8 cellular contexts compared by ENCODE assay signal in genomic region chr6:26537846-26538571, GRCh38. TPM values are rescaled to one million over a fixed set of nuclear protein-coding genes. Genes with fewer than 3 reads are reported as not detected.
DNase-seq lines count a peak whose midpoint lies in the region; FAIRE-seq and TF ChIP-seq lines count a peak whose summit lies in the region.

Gene HMGN4 (plus strand): TSS chr6:26538366. CDS start chr6:26545207, 6,841 bp downstream.

- in situ Hi-C loops in SK-MEL-5 (cut with HindIII; ENCODE audit: low pct_unique_long_range_greater_than_20kb, low sequenced_read_pairs), result no loop called here

- no peak for FAIRE-seq in frontal cortex (lab: Jason Lieb, UNC)

- CTCF ChIA-PET in HEK293T (lab: Yijun Ruan, JAX), result interaction anchor here (0.8 to 1.1 kb wide), 4 partner anchors 14 to 287 kb away, joined by 3 to 4 read pairs (median 3); a partner anchor contains a TSS

- DNase-seq in GF-D8 (lab: John Stamatoyannopoulos, UW) (peak; percentile 83), HEK293T (ENCODE audit: extremely low spot score) (peak; percentile 72), NAMALWA (ENCODE audit: low spot score) (peak; percentile 96), SK-MEL-5 (ENCODE audit: low read depth, low spot score) (peak; percentile 96), frontal cortex (ENCODE audit: low spot score in 2 of 2) (peak; percentile 68 to 78), nucleus accumbens (lab: John Stamatoyannopoulos, UW) (peak in 55 of 56 donors; percentile 32 to 93 (median 80))
- DNase-seq in activated naive CD4-positive, alpha-beta T cell (lab: John Stamatoyannopoulos, UW), result peak; percentile 48 to 64 (median 62)

- POLR2A ChIA-PET in HEK293T (lab: Yijun Ruan, JAX), result interaction anchor here (0.7 to 4.0 kb wide), 26 partner anchors 10 to 609 kb away, joined by 3 to 45 read pairs (median 6); partner anchors contain the start of gene BTN2A1

- H3K27ac ChIP-seq in temporal lobe (ENCODE audit: low read depth, low read length), result peak within 1 kb of the TSS; percentile 94

TF ChIP-seq in HEK293T, 16 proteins besides CTCF, POLR2A, EP300 and RAD21:
- TF ChIP-seq ZNF384 (IDR thresholded peaks at IDR 0.05) (peak; percentile 89), FOXA1 (IDR thresholded peaks at IDR 0.05) (no peak), CTBP1 (IDR thresholded peaks at IDR 0.05; ENCODE audit: borderline replicate concordance) (peak; percentile 15; the same call in 1 of the 2 replicates), ELF4 (IDR thresholded peaks at IDR 0.05) (peak; percentile 63), BHLHE40 (IDR thresholded peaks at IDR 0.05; ENCODE audit: borderline replicate concordance) (no peak), PKNOX1 (IDR thresholded peaks at IDR 0.05) (no peak), L3MBTL2 (conservative IDR thresholded peaks at IDR 0.05) (peak; percentile 27; the same call in 1 of the 2 replicates)

RNA-seq across cellular contexts. Expression of gene HMGN4, which starts in this region (rescaled TPM):
- 86.1 and 103 TPM in 2 replicates for total RNA-seq in SK-MEL-5 (2014; rRNA removed; shearing (Covaris generic))
- 69.0 and 88.9 TPM in 2 replicates for polyA plus RNA-seq in SK-MEL-5 (2015; cell fraction: cytosol; rRNA removed)
- 69.1 and 80.6 TPM in 2 replicates for polyA plus RNA-seq in SK-MEL-5 (2015; cell fraction: nucleus; rRNA removed)
- total RNA-seq in frontal cortex, result 73.4 TPM
- total RNA-seq in temporal lobe, result 52.6 TPM

Comparison
In these comparisons a context has a peak if more than half of its experiments do, and no peak if none do; other contexts are left out.
1. Peak in every context shown above with its lines: DNase-seq and H3K27ac ChIP-seq.